8 cellular contexts compared by ENCODE assay signal in genomic region chr4:159764343-159764952, GRCh38.
DNase-seq lines count a peak whose midpoint lies in the region; ATAC-seq and TF ChIP-seq lines count a peak whose summit lies in the region.

No MANE protein-coding gene starts in this region.

- H3K4me3 ChIP-seq in OCI-LY3 (ENCODE audit: low read length) = peak overlapping the region; percentile 24

- no peaks in the 10 kb centered on the region for H3K9me3 ChIP-seq in OCI-LY3 (ENCODE audit: insufficient read depth, low read length)

- no peaks in the 10 kb centered on the region for H3K79me2 ChIP-seq in OCI-LY3 (ENCODE audit: low read length)

- H3K9ac ChIP-seq in OCI-LY3 (ENCODE audit: low read length) = no peak overlapping the region

- H3K27me3 Mint-ChIP-seq in endothelial cell (ENCODE audit: unreplicated experiment) (no peaks in the 10 kb centered on the region), immature natural killer cell (ENCODE audit: low read depth in 3 of 3) (no peaks in the 10 kb centered on the region)

- TF ChIP-seq CTCF in OCI-LY3 (IDR thresholded peaks at IDR 0.05; ENCODE audit: low read depth, low read length) (peak; percentile 93), endothelial cell (IDR thresholded peaks at IDR 0.05; ENCODE audit: unreplicated experiment) (peak; percentile 79)

- H3K4me1 ChIP-seq in OCI-LY3 (ENCODE audit: low read length) = peaks cover 5% of the 10 kb centered on the region; the same call in 1 of the 2 replicates

- H3K36me3 Mint-ChIP-seq in endothelial cell (ENCODE audit: low read depth, unreplicated experiment) (no peaks in the 10 kb centered on the region), immature natural killer cell (no peaks in the 10 kb centered on the region)

- no peaks in the 10 kb centered on the region for H3K36me3 ChIP-seq in OCI-LY3 (replicated peaks; ENCODE audit: low read depth, low read length)

- no peaks in the 10 kb centered on the region for H3K4me1 Mint-ChIP-seq in endothelial cell (ENCODE audit: unreplicated experiment)
- no peaks in the 10 kb centered on the region for H3K4me1 Mint-ChIP-seq in immature natural killer cell

- H3K27ac ChIP-seq in OCI-LY3 (ENCODE audit: low read length) = no peak overlapping the region

- ATAC-seq in GM21360 (IDR thresholded peaks at IDR 0.05; ENCODE audit: unreplicated experiment) (peak; percentile 78), HG03565 (IDR thresholded peaks at IDR 0.05; ENCODE audit: unreplicated experiment) (peak; percentile 87)

- no peaks in the 10 kb centered on the region for H4K20me1 ChIP-seq in OCI-LY3 (ENCODE audit: insufficient read depth, low read length)

- peak; percentile 82 for DNase-seq in G401 (ENCODE audit: low spot score)
- peak; percentile 50 for DNase-seq in endothelial cell (ENCODE audit: low spot score)
- peak; percentile 30 for DNase-seq in non-pigmented ciliary epithelial cell (ENCODE audit: low read depth)
- DNase-seq in immature natural killer cell = no peak
- DNase-seq in cortex of kidney (lab: John Stamatoyannopoulos, UW) = no peak

- no peaks in the 10 kb centered on the region for H3K9me3 Mint-ChIP-seq in endothelial cell (ENCODE audit: unreplicated experiment)
- peaks cover 3 to 11% (median 6%) of the 10 kb centered on the region in 6 donors for H3K9me3 Mint-ChIP-seq in immature natural killer cell

- in situ Hi-C loops in G401 (cut with HindIII; ENCODE audit: low sequenced_read_pairs) = no loop called here

- H2AFZ ChIP-seq in OCI-LY3 (ENCODE audit: low read depth, low read length) = peak overlapping the region; percentile 36; the same call in 1 of the 2 replicates

- H3K27ac Mint-ChIP-seq in endothelial cell (ENCODE audit: unreplicated experiment) (no peak overlapping the region), immature natural killer cell (no peak overlapping the region)

- no peaks in the 10 kb centered on the region for H3K27me3 ChIP-seq in OCI-LY3 (ENCODE audit: low read depth, low read length)

- H3K4me2 ChIP-seq in OCI-LY3 (ENCODE audit: low read length) = peak overlapping the region; percentile 50

- H3K4me3 Mint-ChIP-seq in endothelial cell (ENCODE audit: unreplicated experiment) = no peak overlapping the region
- no peak overlapping the region for H3K4me3 Mint-ChIP-seq in immature natural killer cell

Comparison
In these comparisons a context has a peak if more than half of its experiments do, and no peak if none do; other contexts are left out.
1. DNase-seq: peak in G401 (single experiment), endothelial cell (single experiment) and non-pigmented ciliary epithelial cell (single experiment); none in immature natural killer cell (0 of 3) and cortex of kidney (single experiment).